Comparison of ENCODE assay signal across 10 cellular contexts in the genomic region with DNA sequence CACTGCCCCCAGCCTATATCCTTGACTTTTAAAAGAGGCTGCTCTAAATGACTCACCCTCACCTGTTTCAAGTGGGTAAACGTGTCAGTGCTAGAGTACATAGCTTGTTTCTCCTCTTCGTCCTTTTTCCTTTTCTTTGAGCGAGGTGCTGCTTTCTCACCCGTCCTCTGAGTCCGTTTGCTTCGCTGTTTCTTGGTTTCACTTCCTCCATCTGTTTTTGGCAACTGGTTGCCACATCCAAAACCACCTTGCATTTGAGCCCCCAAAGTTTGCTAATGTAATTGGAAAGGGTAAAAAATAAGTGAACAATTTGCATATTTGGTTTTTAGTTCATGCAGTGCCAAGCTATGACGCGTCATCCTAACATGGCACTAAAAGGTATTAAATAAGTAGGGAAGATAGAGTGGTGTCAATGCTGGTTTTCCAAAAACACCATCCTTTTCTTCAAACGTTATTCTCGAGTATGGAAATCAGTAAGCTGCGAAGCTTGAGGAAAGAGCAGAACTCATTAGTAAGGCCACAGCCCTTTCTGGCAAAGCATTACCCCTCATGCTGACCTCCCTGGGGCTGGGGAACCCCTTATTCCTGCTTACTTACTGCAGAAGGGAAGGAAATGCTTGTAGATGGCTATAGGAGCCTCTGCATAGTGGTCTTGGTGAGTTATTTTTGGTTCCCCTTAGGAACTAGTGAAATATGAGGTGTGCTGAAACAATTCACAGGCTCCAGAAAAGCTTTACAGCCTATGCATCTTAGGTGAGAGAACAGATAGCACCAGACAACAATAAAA.
DNase-seq lines count a peak whose midpoint lies in the region; ATAC-seq lines count a peak whose summit lies in the region.
"Had no signal": no experiment of that assay in that cellular context is flagged by ENCODE, and none has a peak within 500 bp of the region (broad histone marks: within the 10 kb centered on the region; RNA-seq: fewer than 3 reads in every experiment).

No MANE protein-coding gene starts in this region.

- no peak overlapping the region for H3K27ac ChIP-seq in naive thymus-derived CD4-positive, alpha-beta T cell (ENCODE audit: low read depth, low read length)
- H3K27ac ChIP-seq in right cardiac atrium (ENCODE audit: low read length): no peak overlapping the region

- H3K4me3 ChIP-seq in naive thymus-derived CD4-positive, alpha-beta T cell (ENCODE audit: low read length): no peak overlapping the region
- H3K4me3 ChIP-seq in right cardiac atrium (ENCODE audit: low read length): no peak overlapping the region
- H3K4me3 ChIP-seq: smooth muscle cell had no signal

- H3K9me3 ChIP-seq in naive thymus-derived CD4-positive, alpha-beta T cell (ENCODE audit: control insufficient read depth in 2 of 3, low read length in 3 of 3): no peaks in the 10 kb centered on the region
- no peaks in the 10 kb centered on the region for H3K9me3 ChIP-seq in right cardiac atrium (ENCODE audit: control insufficient read depth, low read length)

- H3K36me3 Mint-ChIP-seq in naive thymus-derived CD4-positive, alpha-beta T cell: peaks cover 22 to 56% (median 36%) of the 10 kb centered on the region in 5 donors

- POLR2A ChIA-PET in naive thymus-derived CD4-positive, alpha-beta T cell (lab: Charles Lee): interaction anchor here (2.8 kb wide), 1 partner anchor 14 kb away, joined by 12 read pairs; no protein-coding TSS in a partner anchor

- intact Hi-C loops in naive thymus-derived CD4-positive, alpha-beta T cell (cut with micrococcal nuclease): loop anchor here in 1 of 2 donors (2.0 kb wide), 1 partner anchor 14 kb away; no protein-coding TSS in a partner anchor
- intact Hi-C loops in posterior cingulate gyrus (cut with DNase I) (no loop called here), right cardiac atrium (cut with DNase I) (no loop called here)

- DNase-seq in MV-4-11 (lab: John Stamatoyannopoulos, UW) (peak; percentile 91), NCI-H2107 treated with DMSO at 0.1 percent for 48 hours (lab: John Stamatoyannopoulos, UW; ENCODE audit: unreplicated experiment) (no peak), posterior cingulate gyrus (no peak), SW480 (ENCODE audit: low spot score) (no peak), right cardiac atrium (no peak)
- no peak for DNase-seq in naive thymus-derived CD4-positive, alpha-beta T cell
- DNase-seq: activated CD4-positive, alpha-beta T cell treated with anti-CD3 and anti-CD28 coated beads, Interleukin-2, amount 50 U/mL, for 1 hour had no signal

- H3K27me3 ChIP-seq in naive thymus-derived CD4-positive, alpha-beta T cell (ENCODE audit: control insufficient read depth in 2 of 2, insufficient read depth in 2 of 2, low read length in 2 of 2): no peaks in the 10 kb centered on the region
- H3K27me3 ChIP-seq in right cardiac atrium (ENCODE audit: control insufficient read depth, insufficient read depth): no peaks in the 10 kb centered on the region

- 82% methylated on average over 11 of the region's 11 CpGs for WGBS in right cardiac atrium

- peak; percentile 91 for ATAC-seq in GM18907 (IDR thresholded peaks at IDR 0.05; ENCODE audit: unreplicated experiment)
- peak; percentile 93 for ATAC-seq in HG02610 (IDR thresholded peaks at IDR 0.05; ENCODE audit: unreplicated experiment)
- ATAC-seq in naive thymus-derived CD4-positive, alpha-beta T cell: peak; percentile 54
- no peak for ATAC-seq in right cardiac atrium

- CTCF ChIA-PET in naive thymus-derived CD4-positive, alpha-beta T cell (lab: Charles Lee): interaction anchor here (1.6 kb wide), 1 partner anchor 15 kb away, joined by 3 read pairs; no protein-coding TSS in a partner anchor

- no peaks in the 10 kb centered on the region for H3K27me3 Mint-ChIP-seq in naive thymus-derived CD4-positive, alpha-beta T cell

- peak overlapping the region; percentile 37 to 93 (median 84) for H3K27ac Mint-ChIP-seq in naive thymus-derived CD4-positive, alpha-beta T cell

- H3K9me3 Mint-ChIP-seq in naive thymus-derived CD4-positive, alpha-beta T cell: no peaks in the 10 kb centered on the region

- H3K4me3 Mint-ChIP-seq in naive thymus-derived CD4-positive, alpha-beta T cell: peak overlapping the region in 9 of 10 donors; percentile 26 to 58 (median 47)

- H3K36me3 ChIP-seq in naive thymus-derived CD4-positive, alpha-beta T cell (ENCODE audit: control insufficient read depth in 2 of 3, insufficient read depth in 3 of 3, low read length in 3 of 3): peaks cover 0 to 71% (median 3%) of the 10 kb centered on the region in 3 experiments

- H3K4me1 ChIP-seq in naive thymus-derived CD4-positive, alpha-beta T cell (ENCODE audit: control insufficient read depth in 2 of 2, insufficient read depth in 2 of 2, low read length in 2 of 2): no peaks in the 10 kb centered on the region
- no peaks in the 10 kb centered on the region for H3K4me1 ChIP-seq in right cardiac atrium (ENCODE audit: control insufficient read depth, insufficient read depth, low read length)

- H3K4me1 Mint-ChIP-seq in naive thymus-derived CD4-positive, alpha-beta T cell: peaks cover 8 to 15% (median 12%) of the 10 kb centered on the region in 7 donors

Comparison
In these comparisons a context has a peak if more than half of its experiments do, and no peak if none do; other contexts are left out.
1. ATAC-seq: peak in GM18907 (single experiment), HG02610 (single experiment) and naive thymus-derived CD4-positive, alpha-beta T cell (single experiment); none in right cardiac atrium (0 of 2).